ENCODE assay signal across 14 cellular contexts in the genomic region with DNA sequence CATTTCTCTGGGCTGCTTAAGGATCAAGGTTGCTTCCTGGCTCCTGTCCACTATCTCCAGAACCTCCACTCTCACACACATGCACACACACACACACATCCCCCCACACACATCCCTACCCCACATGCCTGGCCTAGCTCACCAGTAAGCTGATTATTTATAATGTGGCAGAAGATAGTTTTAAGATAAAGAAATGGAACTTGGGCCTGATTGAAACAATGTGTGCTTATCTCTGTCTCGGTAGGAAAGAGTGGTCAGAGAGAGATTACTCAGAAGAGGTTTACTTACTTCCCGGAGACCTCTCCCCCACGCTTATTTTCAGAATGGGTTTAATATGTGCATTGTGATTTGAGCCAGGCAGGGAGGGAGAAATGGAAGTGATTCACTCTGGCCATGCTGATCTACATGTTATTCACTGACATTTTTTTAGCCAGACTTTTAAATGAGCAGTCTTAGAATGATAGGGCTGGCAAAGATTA.
DNase-seq lines count a peak whose midpoint lies in the region; ATAC-seq and TF ChIP-seq lines count a peak whose summit lies in the region.
"Had no signal": no experiment of that assay in that cellular context is flagged by ENCODE, and none has a peak within 500 bp of the region (broad histone marks: within the 10 kb centered on the region; RNA-seq: fewer than 3 reads in every experiment).

No MANE protein-coding gene starts in this region.

- H3K27ac Mint-ChIP-seq in osteocyte (ENCODE audit: unreplicated experiment): peak overlapping the region; percentile 36
- H3K27ac Mint-ChIP-seq in T-helper 17 cell: no peak overlapping the region

- H3K9me3 ChIP-seq in T-helper 17 cell (ENCODE audit: control insufficient read depth, low read length, poor library complexity, severe bottlenecking): no peaks in the 10 kb centered on the region

- H3K27me3 Mint-ChIP-seq in osteocyte (ENCODE audit: unreplicated experiment) (no peaks in the 10 kb centered on the region), T-helper 17 cell (peaks cover 24% of the 10 kb centered on the region)

- peaks cover 4% of the 10 kb centered on the region for H3K9me3 Mint-ChIP-seq in osteocyte (ENCODE audit: unreplicated experiment)

- H3K4me3 Mint-ChIP-seq in osteocyte (ENCODE audit: unreplicated experiment) (no peak overlapping the region), T-helper 17 cell (no peak overlapping the region)

- TF ChIP-seq CTCF in fibroblast of mammary gland (conservative IDR thresholded peaks at IDR 0.05; ENCODE audit: control insufficient read depth, insufficient read depth, low read depth, low read length) (no peak), osteocyte (IDR thresholded peaks at IDR 0.05) (no peak)

- H3K36me3 Mint-ChIP-seq in osteocyte (ENCODE audit: unreplicated experiment) (peaks cover 6% of the 10 kb centered on the region), T-helper 17 cell (ENCODE audit: low read depth) (peaks cover 2% of the 10 kb centered on the region)

- H3K4me3 ChIP-seq in fibroblast of mammary gland (ENCODE audit: control insufficient read depth, low read depth, low read length): no peak overlapping the region

- ATAC-seq in T-helper 17 cell: no peak
- no peak for ATAC-seq in HG03139 (IDR thresholded peaks at IDR 0.05; ENCODE audit: unreplicated experiment)

- DNase-seq in EL: peak; percentile 32
- peak; percentile 96 for DNase-seq in RPMI7951 (ENCODE audit: low read depth)
- DNase-seq in fibroblast of mammary gland (ENCODE audit: low read depth): peak; percentile 92
- DNase-seq in osteocyte (ENCODE audit: extremely low spot score, unreplicated experiment): no peak
- no peak for DNase-seq in T-helper 17 cell
- no peak for DNase-seq in stimulated activated CD4-positive, alpha-beta T cell treated with anti-CD3 and anti-CD28 coated beads, Interleukin-4, amount 100 ng/mL, for 1 hour
- no peak for DNase-seq in C1 segment of cervical spinal cord (lab: John Stamatoyannopoulos, UW)
- DNase-seq: DMS53; effector CD4-positive, alpha-beta T cell; Karpas-422; NCI-H2171; stimulated activated CD4-positive, alpha-beta T cell treated with anti-CD3 and anti-CD28 coated beads, Interleukin-2, amount 100 ng/mL, for 48 hours; substantia nigra had no signal

- peaks cover 8% of the 10 kb centered on the region for H3K4me1 Mint-ChIP-seq in osteocyte (ENCODE audit: unreplicated experiment)
- H3K4me1 Mint-ChIP-seq in T-helper 17 cell: no peaks in the 10 kb centered on the region

Comparison
In these comparisons a context has a peak if more than half of its experiments do, and no peak if none do; other contexts are left out.
1. DNase-seq: peak in EL (single experiment), RPMI7951 (single experiment) and fibroblast of mammary gland (single experiment); none in osteocyte (single experiment), T-helper 17 cell (0 of 3), stimulated activated CD4-positive, alpha-beta T cell treated with anti-CD3 and anti-CD28 coated beads, Interleukin-4, amount 100 ng/mL, for 1 hour (single experiment) and C1 segment of cervical spinal cord (0 of 14).